In the genomic region with DNA sequence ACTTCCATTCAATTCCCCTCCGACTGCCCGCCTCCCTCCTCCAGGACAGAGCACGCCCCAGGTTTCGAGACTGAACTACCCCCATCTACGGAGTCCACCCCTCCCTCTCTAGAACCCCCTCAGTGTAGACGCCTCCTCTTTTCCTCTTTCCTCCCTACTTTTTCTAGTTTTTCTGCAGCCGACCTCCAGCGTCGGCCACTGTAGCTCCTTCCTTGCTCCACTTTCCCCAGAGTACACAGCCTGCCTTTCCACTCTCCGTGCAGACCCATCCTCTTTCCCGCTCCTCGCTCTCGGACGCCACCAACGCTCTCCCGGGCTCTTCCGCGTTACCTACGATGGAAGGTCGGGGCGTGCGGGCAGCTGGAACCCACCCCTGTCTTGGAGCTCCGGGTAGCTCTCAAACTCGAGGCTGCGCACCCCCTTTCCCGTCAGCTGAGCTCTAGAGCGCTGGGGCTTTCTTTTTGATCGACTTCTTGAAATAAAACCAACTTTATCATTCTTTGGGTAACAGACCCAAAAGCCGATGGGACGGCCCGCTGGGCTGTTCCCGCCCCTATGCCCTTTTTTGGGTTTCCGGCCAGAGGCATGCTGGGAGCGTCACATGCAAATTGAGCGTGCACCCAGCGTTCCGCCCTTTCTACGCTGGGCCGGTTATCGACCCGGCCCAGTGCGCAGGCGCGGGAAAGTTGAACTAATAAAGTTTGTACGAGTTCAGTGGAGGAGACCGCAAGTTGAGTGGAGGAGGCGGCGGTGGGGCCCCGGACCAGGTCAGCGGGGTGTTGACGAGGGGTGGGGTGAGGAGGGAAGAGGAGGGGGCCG, we compare ENCODE assay signal across 1 cellular context.
A peak's percentile ranks its signal among the peaks of the same experiment; 100 is the strongest.
TF ChIP-seq lines count a peak whose summit lies in the region.

A gene with protein sequence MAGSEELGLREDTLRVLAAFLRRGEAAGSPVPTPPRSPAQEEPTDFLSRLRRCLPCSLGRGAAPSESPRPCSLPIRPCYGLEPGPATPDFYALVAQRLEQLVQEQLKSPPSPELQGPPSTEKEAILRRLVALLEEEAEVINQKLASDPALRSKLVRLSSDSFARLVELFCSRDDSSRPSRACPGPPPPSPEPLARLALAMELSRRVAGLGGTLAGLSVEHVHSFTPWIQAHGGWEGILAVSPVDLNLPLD (plus strand): TSS at position 633 of the 819 bp plus-strand sequence. CDS start 760 bp downstream, outside the sequence.
Gene IRF3 (minus strand): TSS at position 557 of the 819 bp plus-strand sequence. CDS start 1,019 bp downstream, outside the sequence.

TF ChIP-seq in HepG2, 621 proteins besides CTCF, POLR2A, EP300 and RAD21 (continued from another document and continues in another):
- TF ChIP-seq, protein P1, sequence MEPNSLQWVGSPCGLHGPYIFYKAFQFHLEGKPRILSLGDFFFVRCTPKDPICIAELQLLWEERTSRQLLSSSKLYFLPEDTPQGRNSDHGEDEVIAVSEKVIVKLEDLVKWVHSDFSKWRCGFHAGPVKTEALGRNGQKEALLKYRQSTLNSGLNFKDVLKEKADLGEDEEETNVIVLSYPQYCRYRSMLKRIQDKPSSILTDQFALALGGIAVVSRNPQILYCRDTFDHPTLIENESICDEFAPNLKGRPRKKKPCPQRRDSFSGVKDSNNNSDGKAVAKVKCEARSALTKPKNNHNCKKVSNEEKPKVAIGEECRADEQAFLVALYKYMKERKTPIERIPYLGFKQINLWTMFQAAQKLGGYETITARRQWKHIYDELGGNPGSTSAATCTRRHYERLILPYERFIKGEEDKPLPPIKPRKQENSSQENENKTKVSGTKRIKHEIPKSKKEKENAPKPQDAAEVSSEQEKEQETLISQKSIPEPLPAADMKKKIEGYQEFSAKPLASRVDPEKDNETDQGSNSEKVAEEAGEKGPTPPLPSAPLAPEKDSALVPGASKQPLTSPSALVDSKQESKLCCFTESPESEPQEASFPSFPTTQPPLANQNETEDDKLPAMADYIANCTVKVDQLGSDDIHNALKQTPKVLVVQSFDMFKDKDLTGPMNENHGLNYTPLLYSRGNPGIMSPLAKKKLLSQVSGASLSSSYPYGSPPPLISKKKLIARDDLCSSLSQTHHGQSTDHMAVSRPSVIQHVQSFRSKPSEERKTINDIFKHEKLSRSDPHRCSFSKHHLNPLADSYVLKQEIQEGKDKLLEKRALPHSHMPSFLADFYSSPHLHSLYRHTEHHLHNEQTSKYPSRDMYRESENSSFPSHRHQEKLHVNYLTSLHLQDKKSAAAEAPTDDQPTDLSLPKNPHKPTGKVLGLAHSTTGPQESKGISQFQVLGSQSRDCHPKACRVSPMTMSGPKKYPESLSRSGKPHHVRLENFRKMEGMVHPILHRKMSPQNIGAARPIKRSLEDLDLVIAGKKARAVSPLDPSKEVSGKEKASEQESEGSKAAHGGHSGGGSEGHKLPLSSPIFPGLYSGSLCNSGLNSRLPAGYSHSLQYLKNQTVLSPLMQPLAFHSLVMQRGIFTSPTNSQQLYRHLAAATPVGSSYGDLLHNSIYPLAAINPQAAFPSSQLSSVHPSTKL (CRISPR knock-in tag; IDR thresholded peaks at IDR 0.05) = no peak
- TF ChIP-seq ZNF543 (CRISPR knock-in tag; IDR thresholded peaks at IDR 0.05) = no peak
- TF ChIP-seq PRPF4 (IDR thresholded peaks at IDR 0.05; ENCODE audit: low read depth, low read length, poor library complexity, severe bottlenecking) = no peak
- peak; percentile 64; the same call in 1 of the 2 replicates for TF ChIP-seq KDM2A (CRISPR knock-in tag; IDR thresholded peaks at IDR 0.05; ENCODE audit: borderline replicate concordance, low read depth)
- no peak for TF ChIP-seq ZNF530 (CRISPR knock-in tag; IDR thresholded peaks at IDR 0.05; ENCODE audit: low read depth)
- TF ChIP-seq, protein P2, sequence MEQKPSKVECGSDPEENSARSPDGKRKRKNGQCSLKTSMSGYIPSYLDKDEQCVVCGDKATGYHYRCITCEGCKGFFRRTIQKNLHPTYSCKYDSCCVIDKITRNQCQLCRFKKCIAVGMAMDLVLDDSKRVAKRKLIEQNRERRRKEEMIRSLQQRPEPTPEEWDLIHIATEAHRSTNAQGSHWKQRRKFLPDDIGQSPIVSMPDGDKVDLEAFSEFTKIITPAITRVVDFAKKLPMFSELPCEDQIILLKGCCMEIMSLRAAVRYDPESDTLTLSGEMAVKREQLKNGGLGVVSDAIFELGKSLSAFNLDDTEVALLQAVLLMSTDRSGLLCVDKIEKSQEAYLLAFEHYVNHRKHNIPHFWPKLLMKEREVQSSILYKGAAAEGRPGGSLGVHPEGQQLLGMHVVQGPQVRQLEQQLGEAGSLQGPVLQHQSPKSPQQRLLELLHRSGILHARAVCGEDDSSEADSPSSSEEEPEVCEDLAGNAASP (CRISPR knock-in tag; IDR thresholded peaks at IDR 0.05; ENCODE audit: borderline replicate concordance) = no peak
- TF ChIP-seq, protein P3, sequence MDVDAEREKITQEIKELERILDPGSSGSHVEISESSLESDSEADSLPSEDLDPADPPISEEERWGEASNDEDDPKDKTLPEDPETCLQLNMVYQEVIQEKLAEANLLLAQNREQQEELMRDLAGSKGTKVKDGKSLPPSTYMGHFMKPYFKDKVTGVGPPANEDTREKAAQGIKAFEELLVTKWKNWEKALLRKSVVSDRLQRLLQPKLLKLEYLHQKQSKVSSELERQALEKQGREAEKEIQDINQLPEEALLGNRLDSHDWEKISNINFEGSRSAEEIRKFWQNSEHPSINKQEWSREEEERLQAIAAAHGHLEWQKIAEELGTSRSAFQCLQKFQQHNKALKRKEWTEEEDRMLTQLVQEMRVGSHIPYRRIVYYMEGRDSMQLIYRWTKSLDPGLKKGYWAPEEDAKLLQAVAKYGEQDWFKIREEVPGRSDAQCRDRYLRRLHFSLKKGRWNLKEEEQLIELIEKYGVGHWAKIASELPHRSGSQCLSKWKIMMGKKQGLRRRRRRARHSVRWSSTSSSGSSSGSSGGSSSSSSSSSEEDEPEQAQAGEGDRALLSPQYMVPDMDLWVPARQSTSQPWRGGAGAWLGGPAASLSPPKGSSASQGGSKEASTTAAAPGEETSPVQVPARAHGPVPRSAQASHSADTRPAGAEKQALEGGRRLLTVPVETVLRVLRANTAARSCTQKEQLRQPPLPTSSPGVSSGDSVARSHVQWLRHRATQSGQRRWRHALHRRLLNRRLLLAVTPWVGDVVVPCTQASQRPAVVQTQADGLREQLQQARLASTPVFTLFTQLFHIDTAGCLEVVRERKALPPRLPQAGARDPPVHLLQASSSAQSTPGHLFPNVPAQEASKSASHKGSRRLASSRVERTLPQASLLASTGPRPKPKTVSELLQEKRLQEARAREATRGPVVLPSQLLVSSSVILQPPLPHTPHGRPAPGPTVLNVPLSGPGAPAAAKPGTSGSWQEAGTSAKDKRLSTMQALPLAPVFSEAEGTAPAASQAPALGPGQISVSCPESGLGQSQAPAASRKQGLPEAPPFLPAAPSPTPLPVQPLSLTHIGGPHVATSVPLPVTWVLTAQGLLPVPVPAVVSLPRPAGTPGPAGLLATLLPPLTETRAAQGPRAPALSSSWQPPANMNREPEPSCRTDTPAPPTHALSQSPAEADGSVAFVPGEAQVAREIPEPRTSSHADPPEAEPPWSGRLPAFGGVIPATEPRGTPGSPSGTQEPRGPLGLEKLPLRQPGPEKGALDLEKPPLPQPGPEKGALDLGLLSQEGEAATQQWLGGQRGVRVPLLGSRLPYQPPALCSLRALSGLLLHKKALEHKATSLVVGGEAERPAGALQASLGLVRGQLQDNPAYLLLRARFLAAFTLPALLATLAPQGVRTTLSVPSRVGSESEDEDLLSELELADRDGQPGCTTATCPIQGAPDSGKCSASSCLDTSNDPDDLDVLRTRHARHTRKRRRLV (CRISPR knock-in tag; IDR thresholded peaks at IDR 0.05) = peak; percentile 99
- TF ChIP-seq ATF2 (CRISPR knock-in tag; IDR thresholded peaks at IDR 0.05) = no peak
- peak; percentile 47; the same call in 1 of the 2 replicates for TF ChIP-seq ZBTB8A (CRISPR knock-in tag; IDR thresholded peaks at IDR 0.05; ENCODE audit: borderline replicate concordance, low read depth)
- TF ChIP-seq MYPOP (CRISPR knock-in tag; IDR thresholded peaks at IDR 0.05) = 0 out of 2 replicates have a peak, but pooled peaks have one; percentile 28
- TF ChIP-seq SIN3B (IDR thresholded peaks at IDR 0.05; ENCODE audit: low read length) = peak; percentile 76; the same call in 1 of the 2 replicates
- TF ChIP-seq, protein P4, sequence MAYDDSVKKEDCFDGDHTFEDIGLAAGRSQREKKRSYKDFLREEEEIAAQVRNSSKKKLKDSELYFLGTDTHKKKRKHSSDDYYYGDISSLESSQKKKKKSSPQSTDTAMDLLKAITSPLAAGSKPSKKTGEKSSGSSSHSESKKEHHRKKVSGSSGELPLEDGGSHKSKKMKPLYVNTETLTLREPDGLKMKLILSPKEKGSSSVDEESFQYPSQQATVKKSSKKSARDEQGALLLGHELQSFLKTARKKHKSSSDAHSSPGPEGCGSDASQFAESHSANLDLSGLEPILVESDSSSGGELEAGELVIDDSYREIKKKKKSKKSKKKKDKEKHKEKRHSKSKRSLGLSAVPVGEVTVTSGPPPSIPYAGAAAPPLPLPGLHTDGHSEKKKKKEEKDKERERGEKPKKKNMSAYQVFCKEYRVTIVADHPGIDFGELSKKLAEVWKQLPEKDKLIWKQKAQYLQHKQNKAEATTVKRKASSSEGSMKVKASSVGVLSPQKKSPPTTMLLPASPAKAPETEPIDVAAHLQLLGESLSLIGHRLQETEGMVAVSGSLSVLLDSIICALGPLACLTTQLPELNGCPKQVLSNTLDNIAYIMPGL (CRISPR knock-in tag; IDR thresholded peaks at IDR 0.05; ENCODE audit: borderline replicate concordance in 1 of 2, low read depth in 1 of 2) = peak; percentile 56 to 60; a peak in 2 of 4 replicates
- TF ChIP-seq TRIM24 (CRISPR knock-in tag; IDR thresholded peaks at IDR 0.05) = no peak
- no peak for TF ChIP-seq CREB1 (IDR thresholded peaks at IDR 0.05)
- TF ChIP-seq CREB1 (CRISPR knock-in tag; IDR thresholded peaks at IDR 0.05) = peak; percentile 88
- TF ChIP-seq TAF1 (CRISPR knock-in tag; IDR thresholded peaks at IDR 0.05) = peak; percentile 49; the same call in 1 of the 2 replicates
- no peak for TF ChIP-seq RARG (CRISPR knock-in tag; IDR thresholded peaks at IDR 0.05; ENCODE audit: low read depth)
- TF ChIP-seq AKNA (CRISPR knock-in tag; IDR thresholded peaks at IDR 0.05; ENCODE audit: borderline replicate concordance) = 0 out of 2 replicates have a peak, but pooled peaks have one; percentile 54
- TF ChIP-seq NRL (CRISPR knock-in tag; IDR thresholded peaks at IDR 0.05; ENCODE audit: borderline replicate concordance) = peak; percentile 18; the same call in 1 of the 2 replicates
- TF ChIP-seq, protein P5, sequence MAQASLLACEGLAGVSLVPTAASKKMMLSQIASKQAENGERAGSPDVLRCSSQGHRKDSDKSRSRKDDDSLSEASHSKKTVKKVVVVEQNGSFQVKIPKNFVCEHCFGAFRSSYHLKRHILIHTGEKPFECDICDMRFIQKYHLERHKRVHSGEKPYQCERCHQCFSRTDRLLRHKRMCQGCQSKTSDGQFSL (CRISPR knock-in tag; IDR thresholded peaks at IDR 0.05) = 0 out of 2 replicates have a peak, but pooled peaks have one; percentile 26
- TF ChIP-seq MTF1 (CRISPR knock-in tag; IDR thresholded peaks at IDR 0.05) = no peak
- peak; percentile 49 for TF ChIP-seq AGO2 (optimal IDR thresholded peaks at IDR 0.05; ENCODE audit: low read depth, low read length)
- TF ChIP-seq ZNF83 (CRISPR knock-in tag; IDR thresholded peaks at IDR 0.05; ENCODE audit: borderline replicate concordance) = 0 out of 2 replicates have a peak, but pooled peaks have one; percentile 31
- TF ChIP-seq TFAP4 (IDR thresholded peaks at IDR 0.05; ENCODE audit: borderline replicate concordance, low read depth) = 0 out of 2 replicates have a peak, but pooled peaks have one; percentile 11
